ENCODE assay signal across 8 cellular contexts in genomic region chr10:86960003-86960862, GRCh38. TPM values are rescaled to one million over a fixed set of nuclear protein-coding genes. Genes with fewer than 3 reads are reported as not detected.
A peak's percentile ranks its signal among the peaks of the same experiment; 100 is the strongest.
DNase-seq lines count a peak whose midpoint lies in the region; ATAC-seq and TF ChIP-seq lines count a peak whose summit lies in the region.

No MANE protein-coding gene starts in this region.

- in situ Hi-C loops in gastrocnemius medialis (cut with MboI; ENCODE audit: low sequenced_read_pairs in 4 of 4): no loop called here

- H3K9me3 Mint-ChIP-seq in activated CD8-positive, alpha-beta T cell treated with anti-CD3 and anti-CD28 coated beads for 36 hours: no peaks in the 10 kb centered on the region

- no peak for TF ChIP-seq POLR2A in gastrocnemius medialis (IDR thresholded peaks at IDR 0.05)

- peaks cover 8% of the 10 kb centered on the region in 2 donors for H3K4me1 ChIP-seq in gastrocnemius medialis

- H3K9me3 ChIP-seq in gastrocnemius medialis: no peaks in the 10 kb centered on the region

- DNase-seq in activated CD4-positive, alpha-beta T cell treated with anti-CD3 and anti-CD28 coated beads for 48 hours: peak; percentile 62
- no peak for DNase-seq in activated CD4-positive, alpha-beta T cell treated with anti-CD3 and anti-CD28 coated beads, Interleukin-2, amount 50 U/mL, for 1 hour
- DNase-seq in activated CD8-positive, alpha-beta T cell treated with anti-CD3 and anti-CD28 coated beads for 36 hours: peak; percentile 53
- peak; percentile 67 for DNase-seq in Right ventricle myocardium superior
- peak in 1 of 2 donors; percentile 23 for DNase-seq in gastrocnemius medialis
- no peak for DNase-seq in NCI-H2171 (lab: John Stamatoyannopoulos, UW)

- H3K27me3 Mint-ChIP-seq in activated CD8-positive, alpha-beta T cell treated with anti-CD3 and anti-CD28 coated beads for 36 hours: no peaks in the 10 kb centered on the region

- peak overlapping the region in 3 of 4 donors; percentile 26 to 55 (median 51) for H3K4me3 ChIP-seq in gastrocnemius medialis

- peak overlapping the region; percentile 72 to 79 (median 78) for H3K27ac ChIP-seq in gastrocnemius medialis

- no peaks in the 10 kb centered on the region for H3K27me3 ChIP-seq in gastrocnemius medialis

- TF ChIP-seq CTCF in LNCAP (IDR thresholded peaks at IDR 0.05): peak; percentile 64
- peak; percentile 74 for TF ChIP-seq CTCF in activated CD8-positive, alpha-beta T cell treated with anti-CD3 and anti-CD28 coated beads for 36 hours (IDR thresholded peaks at IDR 0.05)
- TF ChIP-seq CTCF in gastrocnemius medialis (IDR thresholded peaks at IDR 0.05 in 4 of 5, conservative IDR thresholded peaks at IDR 0.05 in 1 of 5): peak; percentile 64 to 85 (median 82)

- no peak overlapping the region for H3K4me3 Mint-ChIP-seq in activated CD8-positive, alpha-beta T cell treated with anti-CD3 and anti-CD28 coated beads for 36 hours

- H3K36me3 ChIP-seq in gastrocnemius medialis: no peaks in the 10 kb centered on the region

- intact Hi-C loops in activated CD8-positive, alpha-beta T cell treated with anti-CD3 and anti-CD28 coated beads for 36 hours (cut with micrococcal nuclease): no loop called here
- intact Hi-C loops in Right ventricle myocardium superior (cut with DNase I) (no loop called here), gastrocnemius medialis (cut with DNase I; ENCODE audit: low total_unique reads) (no loop called here)

- CTCF ChIA-PET in activated CD8-positive, alpha-beta T cell treated with anti-CD3 and anti-CD28 coated beads for 36 hours (lab: Charles Lee): interaction anchor here (0.6 to 6.0 kb wide), 14 partner anchors 9 to 273 kb away, joined by 3 to 30 read pairs (median 3); partner anchors contain the start of gene ADIRF

- POLR2A ChIA-PET in activated CD8-positive, alpha-beta T cell treated with anti-CD3 and anti-CD28 coated beads for 36 hours (lab: Charles Lee): interaction anchor here (0.8 kb wide), 1 partner anchor 11 kb away, joined by 5 read pairs; no protein-coding TSS in a partner anchor

- no peaks in the 10 kb centered on the region for H3K36me3 Mint-ChIP-seq in activated CD8-positive, alpha-beta T cell treated with anti-CD3 and anti-CD28 coated beads for 36 hours (ENCODE audit: low read depth)

- H3K4me1 Mint-ChIP-seq in activated CD8-positive, alpha-beta T cell treated with anti-CD3 and anti-CD28 coated beads for 36 hours (ENCODE audit: low read depth): no peaks in the 10 kb centered on the region

- ATAC-seq in GM21723 (IDR thresholded peaks at IDR 0.05; ENCODE audit: unreplicated experiment) (peak; percentile 73), Right ventricle myocardium superior (ENCODE audit: poor library complexity) (peak; percentile 50), gastrocnemius medialis (peak; percentile 23 to 46)
- ATAC-seq in activated CD8-positive, alpha-beta T cell treated with anti-CD3 and anti-CD28 coated beads for 36 hours: peak; percentile 94

- H3K27ac Mint-ChIP-seq in activated CD8-positive, alpha-beta T cell treated with anti-CD3 and anti-CD28 coated beads for 36 hours: no peak overlapping the region

RNA-seq across cellular contexts. Expression of gene SNCG, which starts 1.8 kb away (rescaled TPM):
- total RNA-seq in activated CD8-positive, alpha-beta T cell treated with anti-CD3 and anti-CD28 coated beads for 36 hours: not detected
- total RNA-seq in Right ventricle myocardium superior (23.5 TPM), gastrocnemius medialis (1 to 10 TPM; 2.0 to 9.9 (median 3.0) TPM)

RNA-seq across cellular contexts. Expression of gene MMRN2, which starts 2.8 kb away (rescaled TPM):
- not detected for total RNA-seq in activated CD8-positive, alpha-beta T cell treated with anti-CD3 and anti-CD28 coated beads for 36 hours
- total RNA-seq in Right ventricle myocardium superior (33.5 TPM), gastrocnemius medialis (10 to 100 TPM; 14.6 to 34.8 (median 25.8) TPM)

RNA-seq across cellular contexts. Expression of gene ADIRF, which starts 8.0 kb away (rescaled TPM):
- not detected for total RNA-seq in activated CD8-positive, alpha-beta T cell treated with anti-CD3 and anti-CD28 coated beads for 36 hours
- total RNA-seq in Right ventricle myocardium superior: 43.2 TPM
- 10 to 100 TPM; 20.1 to 51.2 (median 31.0) TPM for total RNA-seq in gastrocnemius medialis

RNA-seq across cellular contexts. Expression of gene FAM25A, which starts 59.9 kb away (rescaled TPM):
- not detected for total RNA-seq in activated CD8-positive, alpha-beta T cell treated with anti-CD3 and anti-CD28 coated beads for 36 hours
- total RNA-seq in Right ventricle myocardium superior (not detected), gastrocnemius medialis (not detected)

Comparison
In these comparisons a context has a peak if more than half of its experiments do, and no peak if none do; other contexts are left out.
1. DNase-seq: peak in activated CD4-positive, alpha-beta T cell treated with anti-CD3 and anti-CD28 coated beads for 48 hours (single experiment), activated CD8-positive, alpha-beta T cell treated with anti-CD3 and anti-CD28 coated beads for 36 hours (single experiment) and Right ventricle myocardium superior (single experiment); none in activated CD4-positive, alpha-beta T cell treated with anti-CD3 and anti-CD28 coated beads, Interleukin-2, amount 50 U/mL, for 1 hour (single experiment) and NCI-H2171 (single experiment).
2. ATAC-seq: peak in every context shown above with its lines; median percentile 94 in activated CD8-positive, alpha-beta T cell treated with anti-CD3 and anti-CD28 coated beads for 36 hours; 73 in GM21723; 50 in Right ventricle myocardium superior; 34 in gastrocnemius medialis.
3. RNA of gene MMRN2, which starts 2.8 kb away (total RNA-seq): 33.5 TPM in Right ventricle myocardium superior (single experiment) and 14.6 to 34.8 TPM in gastrocnemius medialis; not detected in activated CD8-positive, alpha-beta T cell treated with anti-CD3 and anti-CD28 coated beads for 36 hours; every median in the first group is over 10 times any median in the second.
4. RNA of gene ADIRF, which starts 8.0 kb away (total RNA-seq): 43.2 TPM in Right ventricle myocardium superior (single experiment) and 20.1 to 51.2 TPM in gastrocnemius medialis; not detected in activated CD8-positive, alpha-beta T cell treated with anti-CD3 and anti-CD28 coated beads for 36 hours; every median in the first group is over 10 times any median in the second.
5. Peak in every context shown above with its lines, with median percentiles within 50 percentile points of each other: CTCF ChIP-seq.